In genomic region chr19:47406711-47407416, GRCh38 we compare ENCODE assay signal across 13 cellular contexts. TPM values are rescaled to one million over a fixed set of nuclear protein-coding genes. Genes with fewer than 3 reads are reported as not detected.
DNase-seq lines count a peak whose midpoint lies in the region; ATAC-seq, FAIRE-seq and TF ChIP-seq lines count a peak whose summit lies in the region.
"Had no signal": no experiment of that assay in that cellular context is flagged by ENCODE, and none has a peak within 500 bp of the region (broad histone marks: within the 10 kb centered on the region; RNA-seq: fewer than 3 reads in every experiment).

No MANE protein-coding gene starts in this region.

- no peak overlapping the region for H3K4me2 ChIP-seq in K562 (ENCODE audit: insufficient read depth, low read length)

- peak; percentile 61 for DNase-seq in DMS79 (lab: John Stamatoyannopoulos, UW)
- DNase-seq in HEK293T (ENCODE audit: extremely low spot score): peak; percentile 45
- peak; percentile 63 to 92 (median 86) for DNase-seq in K562 (ENCODE audit: extremely low read depth in 1 of 4, low spot score in 3 of 4)
- peak; percentile 37 to 38 for DNase-seq in lung microvascular endothelial cell (ENCODE audit: low read depth in 2 of 2)
- DNase-seq in NCI-H2081 treated with DMSO at 0.1 percent for 48 hours (lab: John Stamatoyannopoulos, UW): no peak
- DNase-seq in COLO668 (lab: John Stamatoyannopoulos, UW; ENCODE audit: unreplicated experiment): no peak
- no peak for DNase-seq in activated gamma-delta T cell treated with Interleukin-2 at 50 U/mL for 16 hours
- no peak for DNase-seq in cortex of kidney (lab: John Stamatoyannopoulos, UW)
- DNase-seq: activated CD4-positive, alpha-beta T cell treated with anti-CD3 and anti-CD28 coated beads for 1 hour; NCI-H2029; SHP77 treated with DMSO at 0.1 percent for 48 hours; sigmoid colon had no signal

- CTCF ChIA-PET in HEK293T (lab: Yijun Ruan, JAX): no interaction called here
- CTCF ChIA-PET in K562 (lab: Yijun Ruan, JAX; ENCODE audit: low intra/inter-chr PET ratio): no interaction called here

- H4K20me1 ChIP-seq in K562 (replicated peaks; ENCODE audit: control insufficient read depth, insufficient read depth, low read length): peaks cover 7% of the 10 kb centered on the region

- no peak overlapping the region for H2AFZ ChIP-seq in K562 (ENCODE audit: low read depth, low read length)

- TF ChIP-seq POLR2A in K562 (conservative IDR thresholded peaks at IDR 0.05): no peak

- no peaks in the 10 kb centered on the region for H3K79me2 ChIP-seq in K562 (ENCODE audit: control insufficient read depth, insufficient read depth, low read length)

- peaks cover 0 to 10% of the 10 kb centered on the region in 2 experiments; a peak in 2 of 5 replicates for H3K4me1 ChIP-seq in K562 (replicated peaks in 1 of 2; ENCODE audit: control insufficient read depth in 2 of 2, insufficient read depth in 2 of 2, low read length in 2 of 2)
- H3K4me1 ChIP-seq: sigmoid colon had no signal

- H3K4me3 ChIP-seq in K562: no peak overlapping the region
- H3K4me3 ChIP-seq: coronary artery, sigmoid colon had no signal

- H3K9me3 ChIP-seq in K562 (replicated peaks; ENCODE audit: control insufficient read depth, insufficient read depth, low read depth, low read length): no peaks in the 10 kb centered on the region
- H3K9me3 ChIP-seq: sigmoid colon had no signal

- TF ChIP-seq CTCF in K562 (IDR thresholded peaks at IDR 0.05 in 2 of 3, conservative IDR thresholded peaks at IDR 0.05 in 1 of 3; ENCODE audit: insufficient read depth in 2 of 3, low read depth in 1 of 3, low read length in 3 of 3): no peak

- TF ChIP-seq RAD21 in K562 (CRISPR knock-in tag; conservative IDR thresholded peaks at IDR 0.05 in 1 of 2, IDR thresholded peaks at IDR 0.05 in 1 of 2): no peak

- peaks cover 25 to 58% of the 10 kb centered on the region in 2 experiments; a peak in 4 of 5 replicates for H3K27me3 ChIP-seq in K562 (ENCODE audit: control insufficient read depth in 2 of 2, insufficient read depth in 2 of 2, low read length in 2 of 2)

- TF ChIP-seq EP300 in K562 (IDR thresholded peaks at IDR 0.05; ENCODE audit: low read length): no peak

- in situ Hi-C loops in K562 (cut with MboI): no loop called here

- H3K27ac ChIP-seq in K562 (ENCODE audit: extremely low read depth, low read depth, low read length): no peak overlapping the region
- H3K27ac ChIP-seq: coronary artery, sigmoid colon had no signal

- ATAC-seq in K562: peak; percentile 98

- intact Hi-C loops in K562 (cut with micrococcal nuclease): no loop called here

- POLR2A ChIA-PET in HEK293T (lab: Yijun Ruan, JAX): no interaction called here
- POLR2A ChIA-PET in K562 (lab: Yijun Ruan, JAX): no interaction called here

- H3K9ac ChIP-seq in K562 (ENCODE audit: insufficient read depth in 1 of 2, low read depth in 2 of 2, low read length in 2 of 2): no peak overlapping the region

- FAIRE-seq in K562 (lab: Jason Lieb, UNC): no peak

- whole genome bisulfite sequencing in K562 (ENCODE audit: insufficient coverage, low coverage, missing lambda C conversion rate): 2% methylated on average over 45 of the region's 47 CpGs

- peaks cover 4% of the 10 kb centered on the region for H3K9me1 ChIP-seq in K562 (ENCODE audit: control insufficient read depth, insufficient read depth, low read length)

- H3K36me3 ChIP-seq in K562 (ENCODE audit: control insufficient read depth, insufficient read depth, low read length): no peaks in the 10 kb centered on the region
- H3K36me3 ChIP-seq: sigmoid colon had no signal

- no TSS peak for BruUV-seq in K562 (replicated peaks; lab: Mats Ljungman, UMichigan)

TF ChIP-seq in HEK293T, 16 proteins besides CTCF, POLR2A, EP300 and RAD21:
- no peak for TF ChIP-seq HDGF (IDR thresholded peaks at IDR 0.05; ENCODE audit: borderline replicate concordance)
- TF ChIP-seq CTBP1 (IDR thresholded peaks at IDR 0.05; ENCODE audit: borderline replicate concordance): no peak
- no peak for TF ChIP-seq TARDBP (IDR thresholded peaks at IDR 0.05)
- TF ChIP-seq FOXK2 (IDR thresholded peaks at IDR 0.05): no peak
- no peak for TF ChIP-seq SP1 (IDR thresholded peaks at IDR 0.05)
- TF ChIP-seq SUZ12 (IDR thresholded peaks at IDR 0.05): no peak
- TF ChIP-seq FOXM1 (IDR thresholded peaks at IDR 0.05; ENCODE audit: borderline replicate concordance): no peak
- no peak for TF ChIP-seq LEF1 (IDR thresholded peaks at IDR 0.05; ENCODE audit: borderline replicate concordance)

TF ChIP-seq in K562, 482 proteins besides CTCF, POLR2A, EP300 and RAD21 (continues in another document):
- TF ChIP-seq HNRNPL (IDR thresholded peaks at IDR 0.05; ENCODE audit: low read depth, low read length) (peak; percentile 53; the same call in 1 of the 2 replicates), TFAP4 (CRISPR knock-in tag; IDR thresholded peaks at IDR 0.05; ENCODE audit: borderline replicate concordance) (peak; percentile 44; the same call in 1 of the 2 replicates), ETS1 (conservative IDR thresholded peaks at IDR 0.05; ENCODE audit: control insufficient read depth, low read depth, low read length) (0 out of 2 replicates have a peak, but pooled peaks have one; percentile 23), RFX5 (IDR thresholded peaks at IDR 0.05; ENCODE audit: low read depth, low read length) (no peak), ZNF740 (CRISPR knock-in tag; IDR thresholded peaks at IDR 0.05) (peak; percentile 20; the same call in 1 of the 2 replicates), ZNF740 (tag; IDR thresholded peaks at IDR 0.05) (no peak)

RNA-seq across cellular contexts. Expression of gene MEIS3, which starts 12.5 kb away (rescaled TPM):
- total RNA-seq in K562 (2011; cell fraction: chromatin; rRNA removed; ENCODE audit: low replicate concordance): 4.0 and 10.9 TPM in 2 replicates
- 3.2 and 4.7 TPM in 2 replicates for total RNA-seq in K562 (2011; cell fraction: nucleolus; rRNA removed)
- total RNA-seq in K562 (2011; cell fraction: nucleoplasm; rRNA removed): 5.1 and 13.7 TPM in 2 replicates
- total RNA-seq in K562 (2014; rRNA removed): 0.18 and 0.33 TPM in 2 replicates
- total RNA-seq in K562 (2014; rRNA removed; fragmentation: Illumina TruSeq; extraction: Trizol): 0.32 and 0.36 TPM in 2 replicates
- total RNA-seq in K562 (2015; rRNA removed; fragmentation: Illumina TruSeq; extraction: Trizol): 0.11 and 0.19 TPM in 2 replicates
- total RNA-seq in K562 (2021): 0.67 and 0.71 TPM in 2 replicates
- 0.21 and 0.80 TPM in 2 replicates for polyA plus RNA-seq in K562 (2011; rRNA removed)
- polyA plus RNA-seq in K562 (2011; cell fraction: cytosol; rRNA removed): 0.63 and 1.7 TPM in 2 replicates
- 1.5 and 2.5 TPM in 2 replicates for polyA plus RNA-seq in K562 (2011; cell fraction: nucleus; rRNA removed)
- polyA plus RNA-seq in K562 (2012): 0.57 and 2.9 TPM in 2 replicates
- 0.28 and 0.46 TPM in 2 replicates for polyA plus RNA-seq in K562 (2014; fragmentation: Illumina TruSeq; extraction: Trizol)
- polyA plus RNA-seq in K562 (2014; fragmentation: Nextera tagmentation; extraction: Ambion mirVana): under 1 TPM in 1 of 2 experiments, not detected in 1; 0.06 TPM
- polyA plus RNA-seq in K562 (2014; rRNA removed): 0.74 and 0.80 TPM in 2 replicates
- 0.60 and 0.66 TPM in 2 replicates for polyA minus RNA-seq in K562 (2011; rRNA and poly(A)+ RNA removed)
- 1.0 and 1.5 TPM in 2 replicates for polyA minus RNA-seq in K562 (2011; cell fraction: cytosol; rRNA and poly(A)+ RNA removed)
- 0.94 and 2.4 TPM in 2 replicates for polyA minus RNA-seq in K562 (2011; cell fraction: nucleus; rRNA and poly(A)+ RNA removed)
- total RNA-seq in lung microvascular endothelial cell: 0.20 and 0.22 TPM in 2 replicates

RNA-seq across cellular contexts. Expression of gene DHX34, which starts 57.7 kb away (rescaled TPM):
- 53.0 and 146 TPM in 2 replicates for total RNA-seq in K562 (2011; cell fraction: chromatin; rRNA removed; ENCODE audit: low replicate concordance)
- total RNA-seq in K562 (2011; cell fraction: nucleolus; rRNA removed): 97.4 and 98.7 TPM in 2 replicates
- 51.2 and 61.0 TPM in 2 replicates for total RNA-seq in K562 (2011; cell fraction: nucleoplasm; rRNA removed)
- 32.9 and 39.8 TPM in 2 replicates for total RNA-seq in K562 (2014; rRNA removed)
- total RNA-seq in K562 (2014; rRNA removed; fragmentation: Illumina TruSeq; extraction: Trizol): 8.7 and 10.8 TPM in 2 replicates
- 15.0 and 15.9 TPM in 2 replicates for total RNA-seq in K562 (2015; rRNA removed; fragmentation: Illumina TruSeq; extraction: Trizol)
- total RNA-seq in K562 (2021): 42.0 and 42.6 TPM in 2 replicates
- 9.6 and 13.9 TPM in 2 replicates for polyA plus RNA-seq in K562 (2011; rRNA removed)
- polyA plus RNA-seq in K562 (2011; cell fraction: cytosol; rRNA removed): 8.9 and 22.2 TPM in 2 replicates
- polyA plus RNA-seq in K562 (2011; cell fraction: nucleus; rRNA removed): 76.0 and 111 TPM in 2 replicates
- 22.3 and 23.7 TPM in 2 replicates for polyA plus RNA-seq in K562 (2012)
- polyA plus RNA-seq in K562 (2014; fragmentation: Illumina TruSeq; extraction: Trizol): 16.1 and 24.9 TPM in 2 replicates
- under 1 TPM; 0.36 to 0.41 TPM for polyA plus RNA-seq in K562 (2014; fragmentation: Nextera tagmentation; extraction: Ambion mirVana)
- 29.1 and 30.1 TPM in 2 replicates for polyA plus RNA-seq in K562 (2014; rRNA removed)
- 7.0 and 11.3 TPM in 2 replicates for polyA minus RNA-seq in K562 (2011; rRNA and poly(A)+ RNA removed)
- polyA minus RNA-seq in K562 (2011; cell fraction: cytosol; rRNA and poly(A)+ RNA removed): 16.7 and 17.6 TPM in 2 replicates
- polyA minus RNA-seq in K562 (2011; cell fraction: nucleus; rRNA and poly(A)+ RNA removed): 30.8 and 33.1 TPM in 2 replicates
- total RNA-seq in lung microvascular endothelial cell: 4.1 and 5.2 TPM in 2 replicates

Comparison
In these comparisons a context has a peak if more than half of its experiments do, and no peak if none do; other contexts are left out.
1. DNase-seq: peak in DMS79 (single experiment), HEK293T (single experiment), K562 (4 of 4) and lung microvascular endothelial cell (2 of 2); none in NCI-H2081 treated with DMSO at 0.1 percent for 48 hours (single experiment), COLO668 (single experiment), activated gamma-delta T cell treated with Interleukin-2 at 50 U/mL for 16 hours (single experiment) and cortex of kidney (single experiment).